Comparison of ENCODE assay signal across 29 cellular contexts in the genomic region with DNA sequence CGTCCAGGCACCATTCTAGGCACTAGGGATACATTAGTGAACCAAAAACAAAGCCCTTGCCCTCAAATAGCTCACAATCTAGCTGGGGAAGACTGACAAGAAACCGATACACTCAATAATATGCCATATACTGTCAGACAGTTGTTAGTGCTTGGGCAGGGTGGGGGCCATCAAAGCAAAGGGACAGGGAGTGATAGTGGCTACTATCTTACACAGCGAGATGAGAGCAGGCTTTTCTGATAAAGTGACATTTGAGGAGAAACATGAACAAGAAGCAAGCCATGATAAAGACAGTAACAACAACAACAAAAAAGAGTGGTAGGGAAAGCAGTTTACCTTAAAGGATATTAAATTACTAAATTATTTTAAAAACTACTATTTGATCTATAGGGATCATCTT.
"Had no signal": no experiment of that assay in that cellular context is flagged by ENCODE, and none has a peak within 500 bp of the region (broad histone marks: within the 10 kb centered on the region; RNA-seq: fewer than 3 reads in every experiment).

No MANE protein-coding gene starts in this region.

- ATAC-seq: left colon; left lung; lower lobe of right lung; naive thymus-derived CD8-positive, alpha-beta T cell; right cardiac atrium; sciatic nerve; stimulated activated naive B cell treated with anti-CD40 and anti-IgM and Interleukin-4, amounts not matched to agents 10 μg/mL and 1 μg/mL and 100 μg/mL, for 72 hours; stimulated activated naive CD8-positive, alpha-beta T cell treated with anti-CD3 and anti-CD28 coated beads, Interleukin-15, Interleukin-2, amounts not matched to agents 100 U/mL and 50 U/mL, for 24 hours; upper lobe of right lung had no signal

- H3K27ac ChIP-seq: left lung, lower lobe of right lung, pancreas, prostate gland, skin epidermis, stomach, thoracic aorta, tibial artery, upper lobe of right lung had no signal

- DNase-seq: hypothalamus; immature natural killer cell; kidney; left colon; left lung; lower lobe of right lung; mammary epithelial cell; mesenchymal stem cell; naive thymus-derived CD8-positive, alpha-beta T cell; nucleus accumbens; pancreas; posterior cingulate gyrus; retina; right cardiac atrium; stimulated activated CD4-positive, alpha-beta T cell treated with anti-CD3 and anti-CD28 coated beads, Interleukin-12 subunit alpha, Interleukin-12 subunit beta, amount 100 ng/mL, for 4 hours; stimulated activated CD4-positive, alpha-beta T cell treated with anti-CD3 and anti-CD28 coated beads, Interleukin-15, amount 100 ng/mL, for 24 hours; stimulated activated CD4-positive, alpha-beta T cell treated with anti-CD3 and anti-CD28 coated beads, Interleukin-2, amount 100 ng/mL, for 24 hours; stimulated activated CD4-positive, alpha-beta T cell treated with anti-CD3 and anti-CD28 coated beads, Interleukin-4, amount 100 ng/mL, for 1 hour; stimulated activated naive B cell treated with anti-CD40 and anti-IgM and Interleukin-4, amounts not matched to agents 10 μg/mL and 1 μg/mL and 100 μg/mL, for 72 hours; stimulated activated naive CD8-positive, alpha-beta T cell treated with anti-CD3 and anti-CD28 coated beads, Interleukin-15, Interleukin-2, amounts not matched to agents 100 U/mL and 50 U/mL, for 24 hours; stomach; tibial artery; trophoblast cell; upper lobe of right lung had no signal

- H3K27me3 ChIP-seq: left lung, pancreas, stomach, tibial artery, upper lobe of right lung had no signal

- H3K9me3 ChIP-seq: left lung, lower lobe of right lung, pancreas, prostate gland, stomach, thoracic aorta, tibial artery, upper lobe of right lung had no signal

- H3K4me1 ChIP-seq: left lung, lower lobe of right lung, pancreas, prostate gland, stomach, tibial artery, upper lobe of right lung had no signal

- H3K36me3 ChIP-seq: prostate gland, thoracic aorta, upper lobe of right lung had no signal

- FAIRE-seq: kidney, pancreas, urothelium cell line had no signal

- H3K4me3 ChIP-seq: left lung, lower lobe of right lung, pancreas, prostate gland, skin epidermis, stomach, thoracic aorta, tibial artery, upper lobe of right lung had no signal
